Comparison of ENCODE assay signal across 1 cellular context in genomic region chr5:321233-321725, GRCh38.
TF ChIP-seq lines count a peak whose summit lies in the region.

Gene AHRR, plus strand, starts transcription at chr5:321714. Its CDS starts 22,189 bp downstream, at chr5:343903.

TF ChIP-seq in GM12878, 131 proteins besides CTCF, POLR2A, EP300 and RAD21 (continued from another document):
- TF ChIP-seq ZNF592 (IDR thresholded peaks at IDR 0.05) (peak; percentile 68; the same call in 1 of the 2 replicates), YY1 (IDR thresholded peaks at IDR 0.05; ENCODE audit: low read depth, low read length) (peak; percentile 76), NFIC (IDR thresholded peaks at IDR 0.05; ENCODE audit: low read depth, low read length) (no peak), TCF12 (IDR thresholded peaks at IDR 0.05; ENCODE audit: low read depth, low read length) (peak; percentile 63; the same call in 1 of the 2 replicates), ZSCAN29 (IDR thresholded peaks at IDR 0.05) (peak; percentile 60; the same call in 1 of the 2 replicates), TCF3 (IDR thresholded peaks at IDR 0.05; ENCODE audit: borderline replicate concordance, insufficient read depth, low read depth, low read length) (0 out of 2 replicates have a peak, but pooled peaks have one; percentile 51)
TF ChIP-seq in GM12878: peak in this region for 13.
